ENCODE assay signal across 1 cellular context in genomic region chr1:108327534-108328462, GRCh38.
TF ChIP-seq lines count a peak whose summit lies in the region.

No MANE protein-coding gene starts in this region.

TF ChIP-seq in K562, 482 proteins besides CTCF, POLR2A, EP300 and RAD21 (continued from another document and continues in another):
- no peak for TF ChIP-seq HBP1 (CRISPR knock-in tag; IDR thresholded peaks at IDR 0.05)
- no peak for TF ChIP-seq POLR3A (IDR thresholded peaks at IDR 0.05; ENCODE audit: borderline replicate concordance, extremely low read depth, insufficient read depth, insufficient read length)
- no peak for TF ChIP-seq HCFC1 (IDR thresholded peaks at IDR 0.05; ENCODE audit: low read depth, low read length)
- no peak for TF ChIP-seq ZBTB12 (CRISPR knock-in tag; IDR thresholded peaks at IDR 0.05)
- no peak for TF ChIP-seq ZNF609 (CRISPR knock-in tag; IDR thresholded peaks at IDR 0.05; ENCODE audit: borderline replicate concordance)
- no peak for TF ChIP-seq MIER1 (IDR thresholded peaks at IDR 0.05; ENCODE audit: low read depth)
- no peak for TF ChIP-seq ZBTB26 (CRISPR knock-in tag; IDR thresholded peaks at IDR 0.05)
- TF ChIP-seq ZBTB8A (IDR thresholded peaks at IDR 0.05; ENCODE audit: partially characterized antibody), result no peak
- TF ChIP-seq ZEB2 (IDR thresholded peaks at IDR 0.05), result 0 out of 2 replicates have a peak, but pooled peaks have one; percentile 40
- TF ChIP-seq TAF9B (IDR thresholded peaks at IDR 0.05; ENCODE audit: partially characterized antibody), result no peak
- no peak for TF ChIP-seq ZFP30 (CRISPR knock-in tag; IDR thresholded peaks at IDR 0.05; ENCODE audit: borderline replicate concordance)
- no peak for TF ChIP-seq SMARCC2 (IDR thresholded peaks at IDR 0.05; ENCODE audit: low read depth)
- TF ChIP-seq MEF2D (tag; conservative IDR thresholded peaks at IDR 0.05; ENCODE audit: low read depth), result no peak
- TF ChIP-seq ZNF644 (tag; IDR thresholded peaks at IDR 0.05; ENCODE audit: low read depth), result no peak
- TF ChIP-seq TRIM24 (IDR thresholded peaks at IDR 0.05), result no peak; a peak in 1 of 4 replicates
- TF ChIP-seq ETV6 (IDR thresholded peaks at IDR 0.05; ENCODE audit: borderline replicate concordance in 1 of 2, low read depth in 2 of 2, low read length in 1 of 2), result no peak
- TF ChIP-seq ETV6 (CRISPR knock-in tag; IDR thresholded peaks at IDR 0.05; ENCODE audit: borderline replicate concordance), result no peak
- no peak for TF ChIP-seq YBX1 (IDR thresholded peaks at IDR 0.05)
- peak; percentile 31; the same call in 1 of the 2 replicates for TF ChIP-seq CXXC5 (CRISPR knock-in tag; IDR thresholded peaks at IDR 0.05)
- TF ChIP-seq MLX (CRISPR knock-in tag; conservative IDR thresholded peaks at IDR 0.05), result no peak
- no peak; the same call in 1 of the 2 replicates for TF ChIP-seq ZNF24 (IDR thresholded peaks at IDR 0.05)
- TF ChIP-seq ZNF592 (IDR thresholded peaks at IDR 0.05), result no peak
- TF ChIP-seq ZNF444 (CRISPR knock-in tag; IDR thresholded peaks at IDR 0.05), result no peak
- TF ChIP-seq SLC30A9 (CRISPR knock-in tag; IDR thresholded peaks at IDR 0.05), result no peak
- TF ChIP-seq POLR2AphosphoS2 (IDR thresholded peaks at IDR 0.05; ENCODE audit: low read length), result no peak
- peak; percentile 62 for TF ChIP-seq CEBPG (CRISPR knock-in tag; IDR thresholded peaks at IDR 0.05)
- TF ChIP-seq CEBPG (tag; conservative IDR thresholded peaks at IDR 0.05 in 1 of 2, IDR thresholded peaks at IDR 0.05 in 1 of 2), result peak in 1 of 2 experiments; percentile 82; a peak in 2 of 4 replicates
- 0 out of 2 replicates have a peak, but pooled peaks have one; percentile 12 for TF ChIP-seq GABPB1 (CRISPR knock-in tag; IDR thresholded peaks at IDR 0.05)
- TF ChIP-seq ZNF639 (CRISPR knock-in tag; conservative IDR thresholded peaks at IDR 0.05 in 1 of 2, IDR thresholded peaks at IDR 0.05 in 1 of 2), result no peak
- no peak for TF ChIP-seq DDX20 (tag; IDR thresholded peaks at IDR 0.05; ENCODE audit: low read depth)
- no peak for TF ChIP-seq FOXA3 (CRISPR knock-in tag; conservative IDR thresholded peaks at IDR 0.05 in 1 of 2, IDR thresholded peaks at IDR 0.05 in 1 of 2)
- TF ChIP-seq E2F6 (IDR thresholded peaks at IDR 0.05; ENCODE audit: borderline replicate concordance in 1 of 2, extremely low read depth in 1 of 2, insufficient read depth in 1 of 2, insufficient read length in 1 of 2, low read depth in 1 of 2, low read length in 1 of 2, poor library complexity in 1 of 2, severe bottlenecking in 1 of 2), result no peak
- TF ChIP-seq DEAF1 (CRISPR knock-in tag; IDR thresholded peaks at IDR 0.05), result 0 out of 2 replicates have a peak, but pooled peaks have one; percentile 16
- peak; percentile 86 for TF ChIP-seq ETV1 (tag; conservative IDR thresholded peaks at IDR 0.05; ENCODE audit: low read depth)
- TF ChIP-seq ARNT (IDR thresholded peaks at IDR 0.05), result no peak
- TF ChIP-seq POLR2AphosphoS5 (IDR thresholded peaks at IDR 0.05; ENCODE audit: control insufficient read depth, insufficient read depth, low read depth, low read length), result no peak
- no peak for TF ChIP-seq ELF2 (CRISPR knock-in tag; IDR thresholded peaks at IDR 0.05)
- no peak for TF ChIP-seq MBD2 (IDR thresholded peaks at IDR 0.05; ENCODE audit: borderline replicate concordance, low read depth)
- TF ChIP-seq TBP (optimal IDR thresholded peaks at IDR 0.05; ENCODE audit: low read depth, low read length), result no peak
- TF ChIP-seq PKNOX1 (IDR thresholded peaks at IDR 0.05), result no peak
